Comparison of ENCODE assay signal across 17 cellular contexts in genomic region chr1:83505148-83505547, GRCh38.
DNase-seq lines count a peak whose midpoint lies in the region; ATAC-seq, FAIRE-seq and TF ChIP-seq lines count a peak whose summit lies in the region.
"Had no signal": no experiment of that assay in that cellular context is flagged by ENCODE, and none has a peak within 500 bp of the region (broad histone marks: within the 10 kb centered on the region; RNA-seq: fewer than 3 reads in every experiment).

No MANE protein-coding gene starts in this region.

- FAIRE-seq in astrocyte (lab: Jason Lieb, UNC) = no peak
- FAIRE-seq: GM12892, GM18507, H54 had no signal

- H3K79me2 ChIP-seq in astrocyte (ENCODE audit: insufficient read depth, low read length) = no peaks in the 10 kb centered on the region

- H3K27me3 ChIP-seq in astrocyte (ENCODE audit: insufficient read depth, low read length) (no peaks in the 10 kb centered on the region), thyroid gland (no peaks in the 10 kb centered on the region)
- H3K27me3 ChIP-seq: BLaER1 treated with 17β-estradiol and CSF1 and Interleukin-3, amounts not matched to agents 10 nM and 100 nM had no signal

- H3K4me2 ChIP-seq in astrocyte (ENCODE audit: low read length) = no peak overlapping the region
- H3K4me2 ChIP-seq: BLaER1 treated with 17β-estradiol and CSF1 and Interleukin-3, amounts not matched to agents 10 nM and 100 nM; GM23338 had no signal

- no peaks in the 10 kb centered on the region for H3K9me3 ChIP-seq in astrocyte (ENCODE audit: insufficient read depth, low read depth, low read length)
- no peaks in the 10 kb centered on the region for H3K9me3 ChIP-seq in thyroid gland
- H3K9me3 ChIP-seq: BLaER1 treated with 17β-estradiol and CSF1 and Interleukin-3, amounts not matched to agents 10 nM and 100 nM had no signal

- H4K20me1 ChIP-seq in astrocyte (ENCODE audit: insufficient read depth, low read length) = no peaks in the 10 kb centered on the region
- H4K20me1 ChIP-seq: BLaER1 treated with 17β-estradiol and CSF1 and Interleukin-3, amounts not matched to agents 10 nM and 100 nM had no signal

- no peaks in the 10 kb centered on the region for H3K4me1 ChIP-seq in astrocyte (ENCODE audit: insufficient read depth, low read length)
- peaks cover 29 to 39% of the 10 kb centered on the region in 2 donors for H3K4me1 ChIP-seq in thyroid gland

- no peak overlapping the region for H3K4me3 Mint-ChIP-seq in T-helper 2 cell treated with Interferon-gamma antibody and Interleukin-4, amounts not matched to agents 5 μg/mL and 100 μg/mL, for 36 hours
- H3K4me3 Mint-ChIP-seq in astrocyte (ENCODE audit: unreplicated experiment) = peak overlapping the region; percentile 12
- H3K4me3 Mint-ChIP-seq: B cell; CD8-positive, alpha-beta T cell; GM23338 had no signal

- peak overlapping the region; percentile 33 for H3K27ac Mint-ChIP-seq in T-helper 2 cell treated with Interferon-gamma antibody and Interleukin-4, amounts not matched to agents 5 μg/mL and 100 μg/mL, for 36 hours
- no peak overlapping the region for H3K27ac Mint-ChIP-seq in astrocyte (ENCODE audit: unreplicated experiment)
- H3K27ac Mint-ChIP-seq: B cell; CD8-positive, alpha-beta T cell; GM23338 had no signal

- peaks cover 29% of the 10 kb centered on the region for H3K36me3 Mint-ChIP-seq in T-helper 2 cell treated with Interferon-gamma antibody and Interleukin-4, amounts not matched to agents 5 μg/mL and 100 μg/mL, for 36 hours (ENCODE audit: low read depth)
- no peaks in the 10 kb centered on the region for H3K36me3 Mint-ChIP-seq in astrocyte (ENCODE audit: low read depth, unreplicated experiment)
- H3K36me3 Mint-ChIP-seq: CD8-positive, alpha-beta T cell had no signal

- no peaks in the 10 kb centered on the region for H3K27me3 Mint-ChIP-seq in T-helper 2 cell treated with Interferon-gamma antibody and Interleukin-4, amounts not matched to agents 5 μg/mL and 100 μg/mL, for 36 hours (ENCODE audit: low read depth)
- H3K27me3 Mint-ChIP-seq in astrocyte (ENCODE audit: low read depth, unreplicated experiment) = no peaks in the 10 kb centered on the region
- H3K27me3 Mint-ChIP-seq: B cell had no signal

- no peak for TF ChIP-seq POLR2A in thyroid gland (IDR thresholded peaks at IDR 0.05)

- no peak for ATAC-seq in HG02870 (IDR thresholded peaks at IDR 0.05; ENCODE audit: unreplicated experiment)
- ATAC-seq: CD8-positive, alpha-beta T cell; GM23338 had no signal

- H3K4me3 ChIP-seq in astrocyte (ENCODE audit: insufficient read depth, low read depth, low read length) (no peak overlapping the region), thyroid gland (replicated peaks in 1 of 3) (no peak overlapping the region)
- H3K4me3 ChIP-seq: BLaER1 treated with 17β-estradiol and CSF1 and Interleukin-3, amounts not matched to agents 10 nM and 100 nM; GM23338 had no signal

- H3K9me3 Mint-ChIP-seq in T-helper 2 cell treated with Interferon-gamma antibody and Interleukin-4, amounts not matched to agents 5 μg/mL and 100 μg/mL, for 36 hours = peaks cover 34% of the 10 kb centered on the region
- H3K9me3 Mint-ChIP-seq in astrocyte (ENCODE audit: unreplicated experiment) = no peaks in the 10 kb centered on the region
- H3K9me3 Mint-ChIP-seq: GM23338 had no signal

- 70 to 75% methylated on average over 1 of the region's 1 CpG for WGBS in thyroid gland, 2 donors

- H3K36me3 ChIP-seq in astrocyte (ENCODE audit: insufficient read depth, low read length) = no peaks in the 10 kb centered on the region
- H3K36me3 ChIP-seq in thyroid gland = no peaks in the 10 kb centered on the region
- H3K36me3 ChIP-seq: BLaER1 treated with 17β-estradiol and CSF1 and Interleukin-3, amounts not matched to agents 10 nM and 100 nM had no signal

- H2AFZ ChIP-seq in astrocyte (ENCODE audit: low read depth, low read length) = no peak overlapping the region
- H2AFZ ChIP-seq: GM23338 had no signal

- H3K27ac ChIP-seq in astrocyte (ENCODE audit: low read depth, low read length) = no peak overlapping the region
- H3K27ac ChIP-seq in thyroid gland = no peak overlapping the region
- H3K27ac ChIP-seq: BLaER1 treated with 17β-estradiol and CSF1 and Interleukin-3, amounts not matched to agents 10 nM and 100 nM; HL-60 had no signal

- H3K9ac ChIP-seq in astrocyte (ENCODE audit: low read length) = no peak overlapping the region
- H3K9ac ChIP-seq: BLaER1 treated with 17β-estradiol and CSF1 and Interleukin-3, amounts not matched to agents 10 nM and 100 nM had no signal

- intact Hi-C loops in thyroid gland (cut with DNase I) = no loop called here

- no peak for TF ChIP-seq CTCF in astrocyte (IDR thresholded peaks at IDR 0.05; ENCODE audit: insufficient read depth, low read depth, low read length)
- TF ChIP-seq CTCF in thyroid gland (IDR thresholded peaks at IDR 0.05) = no peak

- H3K4me1 Mint-ChIP-seq in T-helper 2 cell treated with Interferon-gamma antibody and Interleukin-4, amounts not matched to agents 5 μg/mL and 100 μg/mL, for 36 hours (ENCODE audit: low read depth) = peaks cover 50% of the 10 kb centered on the region
- peaks cover 16% of the 10 kb centered on the region for H3K4me1 Mint-ChIP-seq in astrocyte (ENCODE audit: low read depth, unreplicated experiment)
- H3K4me1 Mint-ChIP-seq: GM23338 had no signal

- DNase-seq in T-helper 2 cell treated with Interferon-gamma antibody and Interleukin-4, amounts not matched to agents 5 μg/mL and 100 μg/mL, for 36 hours (ENCODE audit: low spot score) = no peak
- DNase-seq in T-helper 2 cell (no peak), MV-4-11 (lab: John Stamatoyannopoulos, UW) (peak; percentile 58), astrocyte (ENCODE audit: low read depth) (no peak), thyroid gland (no peak)
- DNase-seq: Calu3; CD8-positive, alpha-beta T cell; DMS79 treated with DMSO at 0.1 percent for 48 hours; HCEC 1CT had no signal
